Comparison of ENCODE assay signal across 1 cellular context in the genomic region with DNA sequence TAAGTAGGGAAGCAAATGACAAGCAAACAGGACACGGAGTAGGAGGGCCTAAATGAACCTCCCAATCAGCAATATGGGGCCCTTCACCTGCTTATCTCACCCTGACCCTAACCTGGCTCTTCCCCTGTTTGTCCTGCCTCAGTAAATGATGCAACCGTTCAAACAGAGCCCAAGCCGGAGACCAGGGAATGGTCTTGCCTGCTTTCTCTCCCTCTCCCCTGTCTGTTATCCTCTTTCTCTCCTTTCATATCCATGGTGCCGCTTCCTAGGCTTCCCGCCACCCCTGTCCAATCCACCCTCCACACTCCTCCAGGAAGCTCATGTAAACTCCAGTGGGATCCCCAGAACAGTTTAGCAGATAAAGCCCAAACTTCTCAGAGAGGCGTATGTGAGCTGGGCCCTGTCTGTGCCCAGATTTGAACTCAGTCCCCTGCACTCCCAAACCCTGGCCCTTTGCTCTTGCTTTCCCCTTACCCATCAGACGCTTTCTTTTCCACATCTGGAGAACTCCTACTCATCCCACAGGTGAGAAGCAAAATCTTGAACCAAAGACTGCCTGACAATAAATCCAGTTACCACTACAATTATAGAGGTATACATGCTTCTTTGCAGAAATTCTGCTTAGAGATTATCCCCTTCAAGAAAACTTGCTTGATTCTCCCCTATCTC.
TF ChIP-seq lines count a peak whose summit lies in the region.

No MANE protein-coding gene starts in this region.

TF ChIP-seq in GM23338, 12 proteins besides CTCF, POLR2A, EP300 and RAD21 (continued from another document):
- TF ChIP-seq, protein P1, sequence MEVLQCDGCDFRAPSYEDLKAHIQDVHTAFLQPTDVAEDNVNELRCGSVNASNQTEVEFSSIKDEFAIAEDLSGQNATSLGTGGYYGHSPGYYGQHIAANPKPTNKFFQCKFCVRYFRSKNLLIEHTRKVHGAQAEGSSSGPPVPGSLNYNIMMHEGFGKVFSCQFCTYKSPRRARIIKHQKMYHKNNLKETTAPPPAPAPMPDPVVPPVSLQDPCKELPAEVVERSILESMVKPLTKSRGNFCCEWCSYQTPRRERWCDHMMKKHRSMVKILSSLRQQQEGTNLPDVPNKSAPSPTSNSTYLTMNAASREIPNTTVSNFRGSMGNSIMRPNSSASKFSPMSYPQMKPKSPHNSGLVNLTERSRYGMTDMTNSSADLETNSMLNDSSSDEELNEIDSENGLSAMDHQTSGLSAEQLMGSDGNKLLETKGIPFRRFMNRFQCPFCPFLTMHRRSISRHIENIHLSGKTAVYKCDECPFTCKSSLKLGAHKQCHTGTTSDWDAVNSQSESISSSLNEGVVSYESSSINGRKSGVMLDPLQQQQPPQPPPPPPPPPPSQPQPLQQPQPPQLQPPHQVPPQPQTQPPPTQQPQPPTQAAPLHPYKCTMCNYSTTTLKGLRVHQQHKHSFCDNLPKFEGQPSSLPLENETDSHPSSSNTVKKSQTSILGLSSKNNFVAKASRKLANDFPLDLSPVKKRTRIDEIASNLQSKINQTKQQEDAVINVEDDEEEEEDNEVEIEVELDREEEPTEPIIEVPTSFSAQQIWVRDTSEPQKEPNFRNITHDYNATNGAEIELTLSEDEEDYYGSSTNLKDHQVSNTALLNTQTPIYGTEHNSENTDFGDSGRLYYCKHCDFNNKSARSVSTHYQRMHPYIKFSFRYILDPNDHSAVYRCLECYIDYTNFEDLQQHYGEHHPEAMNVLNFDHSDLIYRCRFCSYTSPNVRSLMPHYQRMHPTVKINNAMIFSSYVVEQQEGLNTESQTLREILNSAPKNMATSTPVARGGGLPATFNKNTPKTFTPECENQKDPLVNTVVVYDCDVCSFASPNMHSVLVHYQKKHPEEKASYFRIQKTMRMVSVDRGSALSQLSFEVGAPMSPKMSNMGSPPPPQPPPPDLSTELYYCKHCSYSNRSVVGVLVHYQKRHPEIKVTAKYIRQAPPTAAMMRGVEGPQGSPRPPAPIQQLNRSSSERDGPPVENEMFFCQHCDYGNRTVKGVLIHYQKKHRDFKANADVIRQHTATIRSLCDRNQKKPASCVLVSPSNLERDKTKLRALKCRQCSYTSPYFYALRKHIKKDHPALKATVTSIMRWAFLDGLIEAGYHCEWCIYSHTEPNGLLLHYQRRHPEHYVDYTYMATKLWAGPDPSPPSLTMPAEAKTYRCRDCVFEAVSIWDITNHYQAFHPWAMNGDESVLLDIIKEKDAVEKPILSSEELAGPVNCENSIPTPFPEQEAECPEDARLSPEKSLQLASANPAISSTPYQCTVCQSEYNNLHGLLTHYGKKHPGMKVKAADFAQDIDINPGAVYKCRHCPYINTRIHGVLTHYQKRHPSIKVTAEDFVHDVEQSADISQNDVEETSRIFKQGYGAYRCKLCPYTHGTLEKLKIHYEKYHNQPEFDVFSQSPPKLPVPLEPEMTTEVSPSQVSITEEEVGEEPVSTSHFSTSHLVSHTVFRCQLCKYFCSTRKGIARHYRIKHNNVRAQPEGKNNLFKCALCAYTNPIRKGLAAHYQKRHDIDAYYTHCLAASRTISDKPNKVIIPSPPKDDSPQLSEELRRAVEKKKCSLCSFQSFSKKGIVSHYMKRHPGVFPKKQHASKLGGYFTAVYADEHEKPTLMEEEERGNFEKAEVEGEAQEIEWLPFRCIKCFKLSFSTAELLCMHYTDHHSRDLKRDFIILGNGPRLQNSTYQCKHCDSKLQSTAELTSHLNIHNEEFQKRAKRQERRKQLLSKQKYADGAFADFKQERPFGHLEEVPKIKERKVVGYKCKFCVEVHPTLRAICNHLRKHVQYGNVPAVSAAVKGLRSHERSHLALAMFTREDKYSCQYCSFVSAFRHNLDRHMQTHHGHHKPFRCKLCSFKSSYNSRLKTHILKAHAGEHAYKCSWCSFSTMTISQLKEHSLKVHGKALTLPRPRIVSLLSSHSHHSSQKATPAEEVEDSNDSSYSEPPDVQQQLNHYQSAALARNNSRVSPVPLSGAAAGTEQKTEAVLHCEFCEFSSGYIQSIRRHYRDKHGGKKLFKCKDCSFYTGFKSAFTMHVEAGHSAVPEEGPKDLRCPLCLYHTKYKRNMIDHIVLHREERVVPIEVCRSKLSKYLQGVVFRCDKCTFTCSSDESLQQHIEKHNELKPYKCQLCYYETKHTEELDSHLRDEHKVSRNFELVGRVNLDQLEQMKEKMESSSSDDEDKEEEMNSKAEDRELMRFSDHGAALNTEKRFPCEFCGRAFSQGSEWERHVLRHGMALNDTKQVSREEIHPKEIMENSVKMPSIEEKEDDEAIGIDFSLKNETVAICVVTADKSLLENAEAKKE (CRISPR knock-in tag; IDR thresholded peaks at IDR 0.05) = no peak
- no peak for TF ChIP-seq EZH2phosphoT487 (IDR thresholded peaks at IDR 0.05; ENCODE audit: unreplicated experiment)
